9 cellular contexts compared by ENCODE assay signal in the genomic region with DNA sequence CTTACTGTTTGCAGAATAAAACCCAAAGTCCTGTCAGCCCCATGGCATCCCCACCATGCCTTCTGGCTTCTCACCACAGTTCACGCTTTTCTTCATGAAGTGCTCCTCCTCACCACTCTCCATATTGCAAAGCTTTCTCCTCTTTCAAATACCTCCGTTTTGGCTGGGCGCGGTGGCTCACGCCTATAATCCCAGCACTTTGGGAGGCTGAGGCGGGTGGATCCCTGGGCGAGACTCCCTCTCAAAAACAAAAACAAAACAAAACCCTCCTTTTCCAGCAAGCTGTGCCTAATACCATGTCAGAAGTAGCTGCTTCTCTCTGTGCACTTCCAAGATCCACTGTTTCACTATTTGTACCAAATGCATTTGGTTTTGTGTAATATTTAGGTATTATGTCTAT. TPM values are rescaled to one million over a fixed set of nuclear protein-coding genes. Genes with fewer than 3 reads are reported as not detected.
"Had no signal": no experiment of that assay in that cellular context is flagged by ENCODE, and none has a peak within 500 bp of the region (broad histone marks: within the 10 kb centered on the region; RNA-seq: fewer than 3 reads in every experiment).

No MANE protein-coding gene starts in this region.

- H3K27ac ChIP-seq: GM23248, HL-60 had no signal

- H3K36me3 ChIP-seq: HAP-1 had no signal

- DNase-seq: GM23248, GOT3, H7, KBM-7 had no signal

- H3K9me3 ChIP-seq: HAP-1 had no signal

- H3K4me3 ChIP-seq: GM23248, HAP-1 had no signal

- ATAC-seq: HCT116, HepG2 had no signal

- H3K4me1 ChIP-seq: HAP-1 had no signal

RNA-seq across cellular contexts. Expression of gene BACE1, which starts 6.7 kb away (rescaled TPM):
- polyA plus RNA-seq: IgD-negative memory B cell had no signal
